20 cellular contexts compared by ENCODE assay signal in the genomic region with DNA sequence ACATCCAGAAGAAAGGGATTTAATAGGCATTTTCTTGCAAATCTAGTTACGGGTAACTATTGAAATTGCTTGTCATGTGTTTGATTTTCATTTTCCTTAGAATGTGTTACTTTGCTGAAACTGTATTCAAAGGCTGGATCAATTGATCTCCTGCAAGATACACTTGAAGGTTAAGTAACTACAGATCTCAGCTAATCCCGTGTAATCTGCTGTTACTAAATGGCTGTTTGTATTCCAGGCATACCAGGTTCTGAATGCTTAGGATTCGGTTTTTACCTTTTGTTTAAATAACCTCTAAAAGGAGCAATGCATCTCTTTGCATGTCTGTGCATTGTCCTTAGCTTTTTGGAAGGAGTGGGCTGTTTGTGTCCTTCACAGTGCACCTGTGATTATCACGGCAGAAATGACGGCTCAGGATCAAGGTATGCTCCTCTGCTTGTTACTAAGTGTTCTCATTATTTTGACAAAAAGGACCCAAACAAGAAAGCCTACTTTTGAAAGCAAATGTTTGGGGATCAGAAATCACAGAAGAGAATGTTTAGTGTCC. TPM values are rescaled to one million over a fixed set of nuclear protein-coding genes. Genes with fewer than 3 reads are reported as not detected.
A peak's percentile ranks its signal among the peaks of the same experiment; 100 is the strongest.
DNase-seq lines count a peak whose midpoint lies in the region; ATAC-seq, FAIRE-seq and TF ChIP-seq lines count a peak whose summit lies in the region.
"Had no signal": no experiment of that assay in that cellular context is flagged by ENCODE, and none has a peak within 500 bp of the region (broad histone marks: within the 10 kb centered on the region; RNA-seq: fewer than 3 reads in every experiment).

A gene with protein sequence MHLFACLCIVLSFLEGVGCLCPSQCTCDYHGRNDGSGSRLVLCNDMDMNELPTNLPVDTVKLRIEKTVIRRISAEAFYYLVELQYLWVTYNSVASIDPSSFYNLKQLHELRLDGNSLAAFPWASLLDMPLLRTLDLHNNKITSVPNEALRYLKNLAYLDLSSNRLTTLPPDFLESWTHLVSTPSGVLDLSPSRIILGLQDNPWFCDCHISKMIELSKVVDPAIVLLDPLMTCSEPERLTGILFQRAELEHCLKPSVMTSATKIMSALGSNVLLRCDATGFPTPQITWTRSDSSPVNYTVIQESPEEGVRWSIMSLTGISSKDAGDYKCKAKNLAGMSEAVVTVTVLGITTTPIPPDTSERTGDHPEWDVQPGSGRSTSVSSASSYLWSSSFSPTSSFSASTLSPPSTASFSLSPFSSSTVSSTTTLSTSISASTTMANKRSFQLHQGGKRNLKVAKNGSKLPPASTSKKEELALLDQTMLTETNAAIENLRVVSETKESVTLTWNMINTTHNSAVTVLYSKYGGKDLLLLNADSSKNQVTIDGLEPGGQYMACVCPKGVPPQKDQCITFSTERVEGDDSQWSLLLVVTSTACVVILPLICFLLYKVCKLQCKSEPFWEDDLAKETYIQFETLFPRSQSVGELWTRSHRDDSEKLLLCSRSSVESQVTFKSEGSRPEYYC (plus strand): TSS at position 212 of the 547 bp plus-strand sequence. CDS start 95 bp downstream, at position 307.

- no peak for TF ChIP-seq CTCF in WERI-Rb-1 (IDR thresholded peaks at IDR 0.05; ENCODE audit: low read depth, low read length)
- no peak for TF ChIP-seq CTCF in endothelial cell (IDR thresholded peaks at IDR 0.05; ENCODE audit: unreplicated experiment)
- no peak for TF ChIP-seq CTCF in coronary artery (IDR thresholded peaks at IDR 0.05)
- no peak for TF ChIP-seq CTCF in BE2C (IDR thresholded peaks at IDR 0.05; ENCODE audit: low read depth, low read length)

- H3K4me1 ChIP-seq in neuronal stem cell (ENCODE audit: control insufficient read depth in 2 of 2, insufficient read depth in 1 of 2, low read depth in 1 of 2, low read length in 2 of 2), result peaks cover 7 to 8% of the 10 kb centered on the region in 2 donors
- H3K4me1 ChIP-seq in BE2C, result no peaks in the 10 kb centered on the region

- H2BK120ac ChIP-seq in neuronal stem cell (ENCODE audit: low read depth, low read length), result no peak within 1 kb of the TSS

- H3K4me3 ChIP-seq in WERI-Rb-1 (ENCODE audit: low read depth, low read length) (peak within 1 kb of the TSS; percentile 43), neuronal stem cell (ENCODE audit: low read length in 2 of 2) (no peak within 1 kb of the TSS), coronary artery (no peak within 1 kb of the TSS), BE2C (ENCODE audit: low read depth, low read length) (no peak within 1 kb of the TSS)

- no peaks in the 10 kb centered on the region for H3K79me1 ChIP-seq in neuronal stem cell (ENCODE audit: low read depth, low read length)

- H2BK15ac ChIP-seq in neuronal stem cell (ENCODE audit: low read length), result no peak within 1 kb of the TSS

- no peaks in the 10 kb centered on the region for H3K9me3 Mint-ChIP-seq in endothelial cell (ENCODE audit: unreplicated experiment)
- H3K9me3 Mint-ChIP-seq: CD4-positive, alpha-beta T cell had no signal

- no CpG with 5 or more reads among the region's 5 CpGs for WGBS in neuronal stem cell (ENCODE audit: extremely low coverage in 2 of 2, insufficient read length in 2 of 2, insufficient replicate concordance in 1 of 2), 2 donors

- no peak within 1 kb of the TSS for H4K8ac ChIP-seq in neuronal stem cell (ENCODE audit: low read depth, low read length)

- H3K4me3 Mint-ChIP-seq in endothelial cell (ENCODE audit: unreplicated experiment), result no peak within 1 kb of the TSS
- H3K4me3 Mint-ChIP-seq: CD4-positive, alpha-beta T cell had no signal

- no peak within 1 kb of the TSS for H2BK12ac ChIP-seq in neuronal stem cell (ENCODE audit: low read length)

- TF ChIP-seq POLR2A in GM12892 (IDR thresholded peaks at IDR 0.05; ENCODE audit: low read depth, low read length), result no peak

- H4K91ac ChIP-seq in neuronal stem cell (ENCODE audit: low read depth, low read length, poor library complexity), result no peak within 1 kb of the TSS

- no peak for ATAC-seq in GM19452 (IDR thresholded peaks at IDR 0.05; ENCODE audit: unreplicated experiment)

- no peak within 1 kb of the TSS for H3K23ac ChIP-seq in neuronal stem cell (ENCODE audit: low read depth, low read length, poor library complexity)

- H3K27ac ChIP-seq in WERI-Rb-1 (peak within 1 kb of the TSS; percentile 52), neuronal stem cell (replicated peaks; ENCODE audit: low read length) (no peak within 1 kb of the TSS), coronary artery (no peak within 1 kb of the TSS)

- no peak for DNase-seq in GM12892 (ENCODE audit: insufficient read length)
- DNase-seq in WERI-Rb-1, result no peak
- DNase-seq in endothelial cell (ENCODE audit: low spot score), result no peak
- peak; percentile 9 for DNase-seq in neuronal stem cell (ENCODE audit: low spot score)
- DNase-seq in coronary artery (ENCODE audit: low spot score), result no peak
- no peak for DNase-seq in BE2C
- DNase-seq in HTR-8/SVneo (ENCODE audit: insufficient read length, low spot score), result no peak
- DNase-seq: ACHN; C1 segment of cervical spinal cord; CD4-positive, alpha-beta T cell; DMS153; DMS79 treated with DMSO at 0.1 percent for 48 hours; EL had no signal

- H3K4ac ChIP-seq in neuronal stem cell (ENCODE audit: low read length), result no peak within 1 kb of the TSS

- H3K36me3 ChIP-seq in WERI-Rb-1 (no peaks in the 10 kb centered on the region), neuronal stem cell (replicated peaks in 1 of 2; ENCODE audit: control insufficient read depth in 2 of 2, insufficient read depth in 2 of 2, low read length in 2 of 2) (no peaks in the 10 kb centered on the region), BE2C (no peaks in the 10 kb centered on the region)

- peaks cover 4% of the 10 kb centered on the region for H3K36me3 Mint-ChIP-seq in endothelial cell (ENCODE audit: low read depth, unreplicated experiment)

- H3K27me3 Mint-ChIP-seq in endothelial cell (ENCODE audit: unreplicated experiment), result peaks cover 2% of the 10 kb centered on the region
- H3K27me3 Mint-ChIP-seq: CD4-positive, alpha-beta T cell had no signal

- H3K4me2 ChIP-seq in neuronal stem cell (ENCODE audit: insufficient read depth, low read length, poor library complexity, severe bottlenecking), result no peak within 1 kb of the TSS

- H3K4me1 Mint-ChIP-seq in endothelial cell (ENCODE audit: unreplicated experiment), result peaks cover 20% of the 10 kb centered on the region

- FAIRE-seq in GM12892 (lab: Jason Lieb, UNC), result peak; percentile 14
- no peak for FAIRE-seq in HTR-8/SVneo (lab: Jason Lieb, UNC)
- FAIRE-seq: G401.6, GM12891, GM19239, H54 had no signal

- no peak within 1 kb of the TSS for H2AK5ac ChIP-seq in neuronal stem cell (ENCODE audit: low read depth, low read length)

- H3K14ac ChIP-seq in neuronal stem cell (ENCODE audit: low read length), result no peak within 1 kb of the TSS

- H3K18ac ChIP-seq in neuronal stem cell (ENCODE audit: low read length), result no peak within 1 kb of the TSS

- H3K9me3 ChIP-seq in WERI-Rb-1 (ENCODE audit: severe bottlenecking) (no peaks in the 10 kb centered on the region), neuronal stem cell (replicated peaks in 1 of 2; ENCODE audit: control insufficient read depth in 2 of 2, insufficient read depth in 1 of 2, low read depth in 1 of 2, low read length in 2 of 2) (no peaks in the 10 kb centered on the region), BE2C (no peaks in the 10 kb centered on the region)

- H3K27me3 ChIP-seq in WERI-Rb-1 (ENCODE audit: insufficient read depth, low read depth, severe bottlenecking), result no peaks in the 10 kb centered on the region
- H3K27me3 ChIP-seq in neuronal stem cell (ENCODE audit: control insufficient read depth in 3 of 3, insufficient read depth in 3 of 3, low read depth in 1 of 3, low read length in 3 of 3), result no peaks in the 10 kb centered on the region
- peaks cover 10% of the 10 kb centered on the region for H3K27me3 ChIP-seq in BE2C

- peak within 1 kb of the TSS; percentile 84 for H3K27ac Mint-ChIP-seq in endothelial cell (ENCODE audit: unreplicated experiment)
- H3K27ac Mint-ChIP-seq: CD4-positive, alpha-beta T cell had no signal

- no peak within 1 kb of the TSS for H2BK5ac ChIP-seq in neuronal stem cell (ENCODE audit: low read length)

- H3K9ac ChIP-seq in neuronal stem cell (ENCODE audit: low read depth, low read length, poor library complexity), result no peak within 1 kb of the TSS

- peak within 1 kb of the TSS; percentile 43 for H2AFZ ChIP-seq in neuronal stem cell (ENCODE audit: low read length)

RNA-seq across cellular contexts. Expression of the gene that starts here (rescaled TPM):
- 0.13 TPM for polyA plus RNA-seq in GM12892 (2012; ENCODE audit: missing spikeins)
- 0.95 TPM for total RNA-seq in endothelial cell (ENCODE audit: unreplicated experiment)
- polyA plus RNA-seq in neuronal stem cell (2013, experiment 1 of 2), result 0.04 TPM
- polyA plus RNA-seq in neuronal stem cell (2013, experiment 2 of 2), result 0.06 TPM
- 1.9 TPM for polyA plus RNA-seq in BE2C (2012; ENCODE audit: insufficient read depth, insufficient read length, low read depth)
- total RNA-seq: A172, HT-29 had no signal
